ENCODE assay signal across 9 cellular contexts in the genomic region with DNA sequence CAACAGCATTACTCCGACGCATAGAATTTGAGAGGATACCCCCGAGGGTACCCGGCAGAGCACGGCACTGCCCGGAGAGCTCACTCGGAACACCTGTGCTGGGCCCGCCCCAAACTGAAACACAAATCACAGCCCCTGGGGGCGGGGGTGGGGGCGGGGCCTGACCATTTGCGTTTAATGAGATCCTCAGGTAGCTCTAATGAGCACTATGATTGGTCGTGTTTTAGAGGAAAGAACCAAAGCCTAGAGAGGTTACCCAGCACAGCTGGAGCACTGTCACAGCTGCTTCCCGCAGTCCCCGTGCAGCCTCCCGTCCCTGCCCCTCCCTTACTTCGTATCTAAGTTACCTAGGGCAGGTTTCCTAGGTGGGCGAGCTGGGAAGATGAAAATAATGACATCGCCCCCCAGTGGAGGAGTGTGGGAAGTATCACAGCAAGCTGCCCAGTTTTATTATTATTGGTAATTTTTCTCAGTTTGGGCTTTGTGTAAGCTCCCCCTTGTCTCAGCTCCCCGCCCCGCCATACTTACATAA.
DNase-seq lines count a peak whose midpoint lies in the region; ATAC-seq and TF ChIP-seq lines count a peak whose summit lies in the region.
"Had no signal": no experiment of that assay in that cellular context is flagged by ENCODE, and none has a peak within 500 bp of the region (broad histone marks: within the 10 kb centered on the region; RNA-seq: fewer than 3 reads in every experiment).

No MANE protein-coding gene starts in this region.

- dilution Hi-C loops in IMR-90 (cut with HindIII; ENCODE audit: low sequenced_read_pairs, unreplicated experiment) = no loop called here

- H3K4ac ChIP-seq in IMR-90 (ENCODE audit: low read depth, low read length) = no peak overlapping the region

- no peaks in the 10 kb centered on the region for H3K27me3 Mint-ChIP-seq in type B pancreatic cell

- no peak overlapping the region for H4K5ac ChIP-seq in IMR-90 (ENCODE audit: low read depth, low read length)

- H2BK20ac ChIP-seq in IMR-90 (ENCODE audit: low read depth, low read length) = no peak overlapping the region

- H2AK5ac ChIP-seq in IMR-90 (ENCODE audit: low read depth, low read length) = no peak overlapping the region

- H3K9me1 ChIP-seq in IMR-90 (ENCODE audit: insufficient read depth, low read length) = no peaks in the 10 kb centered on the region

- H3K9me3 ChIP-seq in IMR-90 (ENCODE audit: control insufficient read depth, insufficient read depth, low read length) (peaks cover 17% of the 10 kb centered on the region), mucosa of descending colon (peaks cover 14% of the 10 kb centered on the region), sigmoid colon (peaks cover 0 to 11% (median 5%) of the 10 kb centered on the region in 4 donors)

- POLR2A ChIA-PET in IMR-90 (lab: Charles Lee; ENCODE audit: unreplicated experiment) = no interaction called here

- H2BK5ac ChIP-seq in IMR-90 (ENCODE audit: low read depth, low read length, poor library complexity, severe bottlenecking) = no peak overlapping the region

- no peaks in the 10 kb centered on the region for H3K4me1 Mint-ChIP-seq in type B pancreatic cell (ENCODE audit: unreplicated experiment)

- no peak overlapping the region for H3K9ac ChIP-seq in IMR-90 (ENCODE audit: low read depth, low read length)

- peak; percentile 62 for DNase-seq in DMS114 treated with DMSO at 0.1 percent for 48 hours (lab: John Stamatoyannopoulos, UW; ENCODE audit: unreplicated experiment)
- peak; percentile 8 for DNase-seq in IMR-90
- DNase-seq in T-helper 9 cell = peak; percentile 20
- peak; percentile 50 for DNase-seq in choroid plexus epithelial cell (ENCODE audit: low read depth)
- DNase-seq in mucosa of descending colon = peak; percentile 36 to 71 (median 51)
- no peak for DNase-seq in type B pancreatic cell (ENCODE audit: extremely low spot score, unreplicated experiment)
- DNase-seq in sigmoid colon = no peak

- WGBS in IMR-90 (ENCODE audit: extremely low coverage in 2 of 2, insufficient read length in 1 of 2), 2 experiments = no CpG with 5 or more reads among the region's 20 CpGs
- WGBS in sigmoid colon, 2 donors = 8 to 11% methylated on average over 20 of the region's 20 CpGs

- H3K4me3 ChIP-seq in IMR-90 (ENCODE audit: insufficient read depth, low read depth, low read length) (peak overlapping the region; percentile 14; the same call in 1 of the 2 replicates), choroid plexus epithelial cell (ENCODE audit: low read depth, low read length) (peak overlapping the region; percentile 52), mucosa of descending colon (no peak overlapping the region), sigmoid colon (no peak overlapping the region)

- no peak overlapping the region for H3K56ac ChIP-seq in IMR-90 (ENCODE audit: extremely low read depth, insufficient read depth, low read length)

- H4K20me1 ChIP-seq in IMR-90 (ENCODE audit: insufficient read depth, low read length) = no peaks in the 10 kb centered on the region

- peak overlapping the region; percentile 80 for H3K4me3 Mint-ChIP-seq in type B pancreatic cell
- H3K4me3 Mint-ChIP-seq: stimulated activated naive CD8-positive, alpha-beta T cell treated with anti-CD3 and anti-CD28 coated beads, Interleukin-15, Interleukin-2, amounts not matched to agents 100 ng/mL and 50 ng/mL, for 24 hours had no signal

- H3K14ac ChIP-seq in IMR-90 (replicated peaks; ENCODE audit: low read depth, low read length) = no peak overlapping the region

- no peak overlapping the region for H2AK9ac ChIP-seq in IMR-90 (replicated peaks; ENCODE audit: low read depth, low read length, poor library complexity)

- TF ChIP-seq EP300 in sigmoid colon (IDR thresholded peaks at IDR 0.05) = no peak

- H3K27ac Mint-ChIP-seq in type B pancreatic cell = peak overlapping the region; percentile 43
- H3K27ac Mint-ChIP-seq: stimulated activated naive CD8-positive, alpha-beta T cell treated with anti-CD3 and anti-CD28 coated beads, Interleukin-15, Interleukin-2, amounts not matched to agents 100 ng/mL and 50 ng/mL, for 24 hours had no signal

- peak overlapping the region; percentile 71 for H3K4me2 ChIP-seq in IMR-90 (ENCODE audit: low read depth, low read length)

- H3K18ac ChIP-seq in IMR-90 (ENCODE audit: low read depth, low read length) = no peak overlapping the region

- H3K27me3 ChIP-seq in IMR-90 (ENCODE audit: control insufficient read depth, insufficient read depth, low read length) (no peaks in the 10 kb centered on the region; the same call in 1 of the 2 replicates), sigmoid colon (peaks cover 0 to 27% (median 5%) of the 10 kb centered on the region in 3 donors)

- no peak overlapping the region for H2BK120ac ChIP-seq in IMR-90 (ENCODE audit: low read depth, low read length)

- H3K36me3 ChIP-seq in IMR-90 (ENCODE audit: control insufficient read depth, insufficient read depth, low read length) (no peaks in the 10 kb centered on the region), mucosa of descending colon (ENCODE audit: low read depth) (no peaks in the 10 kb centered on the region), sigmoid colon (no peaks in the 10 kb centered on the region)

- H3K4me1 ChIP-seq in IMR-90 (ENCODE audit: control insufficient read depth, insufficient read depth, low read length) = no peaks in the 10 kb centered on the region
- H3K4me1 ChIP-seq in mucosa of descending colon (ENCODE audit: low read depth) = peaks cover 3% of the 10 kb centered on the region
- peaks cover 0 to 7% (median 3%) of the 10 kb centered on the region in 4 donors for H3K4me1 ChIP-seq in sigmoid colon

- BruUV-seq in IMR-90 (replicated peaks; lab: Mats Ljungman, UMichigan) = no TSS peak

- H2AFZ ChIP-seq in IMR-90 (replicated peaks; ENCODE audit: low read length, poor library complexity) = peak overlapping the region; percentile 45

- H3K79me1 ChIP-seq in IMR-90 (ENCODE audit: low read depth in 1 of 2, low read length in 2 of 2) = no peaks in the 10 kb centered on the region

- no peak overlapping the region for H2BK15ac ChIP-seq in IMR-90 (ENCODE audit: low read depth, low read length)

- ATAC-seq in IMR-90 (ENCODE audit: low read depth) (peak; percentile 61), mucosa of descending colon (peak; percentile 80), GM21737 (IDR thresholded peaks at IDR 0.05; ENCODE audit: unreplicated experiment) (no peak)

- CTCF ChIA-PET in IMR-90 (lab: Yijun Ruan, JAX) = interaction anchor here (0.8 to 1.1 kb wide), 2 partner anchors 9 to 125 kb away, joined by 3 to 5 read pairs; no protein-coding TSS in a partner anchor

- in situ Hi-C loops in IMR-90 (cut with MboI; ENCODE audit: low sequenced_read_pairs) = loop anchor here (25.0 kb wide), 1 partner anchor 119 kb away; no protein-coding TSS in a partner anchor

- intact Hi-C loops in IMR-90 (cut with micrococcal nuclease) (no loop called here), mucosa of descending colon (cut with DNase I, micrococcal nuclease) (no loop called here), sigmoid colon (cut with DNase I) (no loop called here)

- peaks cover 20% of the 10 kb centered on the region for H3K9me3 Mint-ChIP-seq in type B pancreatic cell

- peak; percentile 38; the same call in 1 of the 2 replicates for TF ChIP-seq RAD21 in IMR-90 (IDR thresholded peaks at IDR 0.05; ENCODE audit: low read length)

- H3K23ac ChIP-seq in IMR-90 (ENCODE audit: low read depth, low read length) = no peak overlapping the region

- TF ChIP-seq CTCF in IMR-90 (conservative IDR thresholded peaks at IDR 0.05; ENCODE audit: low read depth, low read length) = peak; percentile 47
- peak; percentile 75 for TF ChIP-seq CTCF in choroid plexus epithelial cell (conservative IDR thresholded peaks at IDR 0.05; ENCODE audit: low read depth, low read length)
- no peak for TF ChIP-seq CTCF in mucosa of descending colon (IDR thresholded peaks at IDR 0.05)
- peak; percentile 71 for TF ChIP-seq CTCF in type B pancreatic cell (conservative IDR thresholded peaks at IDR 0.05)
- no peak for TF ChIP-seq CTCF in sigmoid colon (IDR thresholded peaks at IDR 0.05)

- H4K91ac ChIP-seq in IMR-90 (ENCODE audit: insufficient read depth, low read depth, low read length) = no peak overlapping the region

- H3K27ac ChIP-seq in IMR-90 (ENCODE audit: insufficient read depth, low read length) (no peak overlapping the region), sigmoid colon (no peak overlapping the region)

- peaks cover 5% of the 10 kb centered on the region for H3K36me3 Mint-ChIP-seq in type B pancreatic cell

- H4K8ac ChIP-seq in IMR-90 (ENCODE audit: low read depth in 2 of 2, low read length in 2 of 2) = no peak overlapping the region

- no peak for TF ChIP-seq POLR2A in IMR-90 (IDR thresholded peaks at IDR 0.05; ENCODE audit: low read depth, low read length)
- no peak for TF ChIP-seq POLR2A in sigmoid colon (IDR thresholded peaks at IDR 0.05)

TF ChIP-seq in IMR-90, 13 proteins besides CTCF, POLR2A, EP300 and RAD21:
- TF ChIP-seq, protein P1, sequence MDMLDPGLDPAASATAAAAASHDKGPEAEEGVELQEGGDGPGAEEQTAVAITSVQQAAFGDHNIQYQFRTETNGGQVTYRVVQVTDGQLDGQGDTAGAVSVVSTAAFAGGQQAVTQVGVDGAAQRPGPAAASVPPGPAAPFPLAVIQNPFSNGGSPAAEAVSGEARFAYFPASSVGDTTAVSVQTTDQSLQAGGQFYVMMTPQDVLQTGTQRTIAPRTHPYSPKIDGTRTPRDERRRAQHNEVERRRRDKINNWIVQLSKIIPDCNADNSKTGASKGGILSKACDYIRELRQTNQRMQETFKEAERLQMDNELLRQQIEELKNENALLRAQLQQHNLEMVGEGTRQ (IDR thresholded peaks at IDR 0.05; ENCODE audit: low read depth, low read length) = no peak
- TF ChIP-seq SMC3 (IDR thresholded peaks at IDR 0.05; ENCODE audit: low read depth, low read length) (peak; percentile 24; the same call in 1 of the 2 replicates), MAZ (IDR thresholded peaks at IDR 0.05; ENCODE audit: borderline replicate concordance, low read depth, low read length) (no peak), CHD1 (IDR thresholded peaks at IDR 0.05; ENCODE audit: low read depth, low read length) (no peak), CEBPB (IDR thresholded peaks at IDR 0.05; ENCODE audit: low read depth, low read length) (no peak)

Comparison
In these comparisons a context has a peak if more than half of its experiments do, and no peak if none do; other contexts are left out.
1. DNase-seq: peak in DMS114 treated with DMSO at 0.1 percent for 48 hours (single experiment), IMR-90 (single experiment), T-helper 9 cell (single experiment), choroid plexus epithelial cell (single experiment) and mucosa of descending colon (3 of 3); none in type B pancreatic cell (single experiment) and sigmoid colon (single experiment).
2. H3K4me3 ChIP-seq: peak in IMR-90 (single experiment) and choroid plexus epithelial cell (single experiment); none in mucosa of descending colon (single experiment) and sigmoid colon (0 of 4).
3. CTCF ChIP-seq: peak in IMR-90 (single experiment), choroid plexus epithelial cell (single experiment) and type B pancreatic cell (single experiment); none in mucosa of descending colon (single experiment) and sigmoid colon (0 of 4).